ENCODE assay signal across 8 cellular contexts in genomic region chr5:6378128-6379023, GRCh38. TPM values are rescaled to one million over a fixed set of nuclear protein-coding genes. Genes with fewer than 3 reads are reported as not detected.
DNase-seq lines count a peak whose midpoint lies in the region; ATAC-seq, FAIRE-seq and TF ChIP-seq lines count a peak whose summit lies in the region.

TSS of gene MED10 (minus strand) at chr5:6378547. CDS start at chr5:6378483, 64 bp downstream.

- H3K4me1 ChIP-seq in Loucy (ENCODE audit: insufficient read depth, low read length, poor library complexity, severe bottlenecking), result peaks cover 37% of the 10 kb centered on the region

- peaks cover 22% of the 10 kb centered on the region; the same call in 1 of the 2 replicates for H3K36me3 ChIP-seq in Loucy (ENCODE audit: insufficient read depth, low read length)

- no peak for TF ChIP-seq CTCF in Loucy (conservative IDR thresholded peaks at IDR 0.05; ENCODE audit: low read length)
- no peak for TF ChIP-seq CTCF in fibroblast of the aortic adventitia (IDR thresholded peaks at IDR 0.05; ENCODE audit: insufficient read depth, low read length)
- no peak for TF ChIP-seq CTCF in nephron progenitor cell (IDR thresholded peaks at IDR 0.05)

- H3K27ac Mint-ChIP-seq in nephron progenitor cell, result peak within 1 kb of the TSS; percentile 85
- H3K27ac Mint-ChIP-seq in stimulated activated naive CD8-positive, alpha-beta T cell treated with anti-CD3 and anti-CD28 coated beads, Interleukin-15, amount 100 ng/mL, for 72 hours, result peak within 1 kb of the TSS; percentile 98

- no peaks in the 10 kb centered on the region for H3K27me3 ChIP-seq in Loucy (ENCODE audit: insufficient read depth, low read length, poor library complexity, severe bottlenecking)

- H4K20me1 ChIP-seq in Loucy (ENCODE audit: insufficient read depth, low read length, poor library complexity, severe bottlenecking), result peaks cover 28% of the 10 kb centered on the region

- FAIRE-seq in H54 (lab: Jason Lieb, UNC), result peak; percentile 91

- H3F3A ChIP-seq in Loucy (ENCODE audit: low read depth), result no peaks in the 10 kb centered on the region

- H3K4me1 Mint-ChIP-seq in nephron progenitor cell, result peaks cover 25% of the 10 kb centered on the region
- peaks cover 50% of the 10 kb centered on the region for H3K4me1 Mint-ChIP-seq in stimulated activated naive CD8-positive, alpha-beta T cell treated with anti-CD3 and anti-CD28 coated beads, Interleukin-15, amount 100 ng/mL, for 72 hours

- H2AFZ ChIP-seq in Loucy (ENCODE audit: low read length), result peak within 1 kb of the TSS; percentile 94

- H3K36me3 Mint-ChIP-seq in nephron progenitor cell (ENCODE audit: low read depth), result peaks cover 41% of the 10 kb centered on the region

- H3K9me3 ChIP-seq in Loucy (ENCODE audit: insufficient read depth, low read depth, low read length), result no peaks in the 10 kb centered on the region

- no peaks in the 10 kb centered on the region for H3K9me3 Mint-ChIP-seq in nephron progenitor cell
- H3K9me3 Mint-ChIP-seq in stimulated activated naive CD8-positive, alpha-beta T cell treated with anti-CD3 and anti-CD28 coated beads, Interleukin-15, amount 100 ng/mL, for 72 hours, result no peaks in the 10 kb centered on the region

- peak; percentile 81 for TF ChIP-seq POLR2A in H54 (IDR thresholded peaks at IDR 0.05; ENCODE audit: low read depth, low read length)
- peak; percentile 90 for TF ChIP-seq POLR2A in Raji (IDR thresholded peaks at IDR 0.05; ENCODE audit: insufficient read depth, low read depth, low read length)

- DNase-seq in EL (peak; percentile 95), H54 (ENCODE audit: insufficient read length, low spot score) (peak; percentile 97), fibroblast of the aortic adventitia (ENCODE audit: low read depth) (peak; percentile 90), nephron progenitor cell (peak; percentile 97)
- peak; percentile 93 for DNase-seq in activated T-helper 9 cell treated with anti-CD3 and anti-CD28 coated beads, Interleukin-2, amount 50 U/mL, for 16 hours (ENCODE audit: low read depth)
- DNase-seq in stimulated activated naive CD8-positive, alpha-beta T cell treated with anti-CD3 and anti-CD28 coated beads, Interleukin-15, amount 100 ng/mL, for 72 hours, result peak; percentile 91 to 96

- H3K27me3 Mint-ChIP-seq in nephron progenitor cell (ENCODE audit: low read depth, poor library complexity), result peaks cover 2% of the 10 kb centered on the region
- H3K27me3 Mint-ChIP-seq in stimulated activated naive CD8-positive, alpha-beta T cell treated with anti-CD3 and anti-CD28 coated beads, Interleukin-15, amount 100 ng/mL, for 72 hours, result no peaks in the 10 kb centered on the region

- H3K4me3 Mint-ChIP-seq in nephron progenitor cell, result peak within 1 kb of the TSS; percentile 98
- H3K4me3 Mint-ChIP-seq in stimulated activated naive CD8-positive, alpha-beta T cell treated with anti-CD3 and anti-CD28 coated beads, Interleukin-15, amount 100 ng/mL, for 72 hours, result peak within 1 kb of the TSS; percentile 99 to 100

- peak; percentile 97 for ATAC-seq in stimulated activated naive CD8-positive, alpha-beta T cell treated with anti-CD3 and anti-CD28 coated beads, Interleukin-15, amount 100 ng/mL, for 72 hours

- no peaks in the 10 kb centered on the region for H3K9me2 ChIP-seq in Loucy (replicated peaks; ENCODE audit: low read depth, low read length)

- peak within 1 kb of the TSS; percentile 98 for H3K4me3 ChIP-seq in Loucy (ENCODE audit: low read length, poor library complexity, severe bottlenecking)
- peak within 1 kb of the TSS; percentile 96 for H3K4me3 ChIP-seq in fibroblast of the aortic adventitia (ENCODE audit: low read depth, low read length)

- H3K4me2 ChIP-seq in Loucy (ENCODE audit: low read depth, low read length, poor library complexity, severe bottlenecking), result peak within 1 kb of the TSS; percentile 87

- H3K9ac ChIP-seq in Loucy (ENCODE audit: low read depth, low read length, poor library complexity, severe bottlenecking), result peak within 1 kb of the TSS; percentile 90

- peaks cover 54% of the 10 kb centered on the region for H3K79me2 ChIP-seq in Loucy (ENCODE audit: insufficient read depth, low read length)

RNA-seq across cellular contexts. Expression of gene MED10, which starts in this region (rescaled TPM):
- total RNA-seq in fibroblast of the aortic adventitia (ENCODE audit: low replicate concordance), result 17.5 and 26.7 TPM in 2 replicates

Comparison
In these comparisons a context has a peak if more than half of its experiments do, and no peak if none do; other contexts are left out.
1. Peak in every context shown above with its lines: DNase-seq, ATAC-seq and H3K4me3 ChIP-seq.